In the genomic region with DNA sequence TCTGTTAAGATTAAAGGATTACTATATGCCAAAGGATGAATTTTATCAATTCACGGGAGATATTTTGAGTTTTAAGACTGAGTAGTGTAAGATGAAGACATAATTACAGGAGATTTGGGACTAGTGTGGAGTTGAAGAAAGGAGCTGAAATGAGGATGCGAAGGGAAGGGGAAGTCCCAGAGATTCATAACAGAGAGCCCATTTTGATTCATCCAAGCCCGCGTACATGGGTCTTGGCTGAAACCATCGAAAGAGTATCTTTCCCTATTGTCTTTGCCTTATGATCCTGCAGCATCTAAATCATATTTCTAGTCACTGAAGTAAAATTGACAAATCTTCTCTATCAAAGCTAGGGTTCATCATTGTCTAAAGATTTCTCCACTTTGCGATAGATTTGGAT, we compare ENCODE assay signal across 20 cellular contexts.
"Had no signal": no experiment of that assay in that cellular context is flagged by ENCODE, and none has a peak within 500 bp of the region (broad histone marks: within the 10 kb centered on the region; RNA-seq: fewer than 3 reads in every experiment).

No MANE protein-coding gene starts in this region.

- H3K27me3 ChIP-seq: colonic mucosa, dorsolateral prefrontal cortex, heart left ventricle, stomach, transverse colon had no signal

- H3K27ac ChIP-seq: colonic mucosa, dorsolateral prefrontal cortex, heart left ventricle, skin epidermis, stomach, transverse colon had no signal

- ATAC-seq: heart left ventricle, left lobe of liver, sciatic nerve had no signal

- H3K27ac Mint-ChIP-seq: memory B cell, naive B cell, nephron progenitor cell had no signal

- H3K36me3 Mint-ChIP-seq: memory B cell, naive B cell had no signal

- H3K9me3 Mint-ChIP-seq: memory B cell, nephron progenitor cell had no signal

- H3K4me3 Mint-ChIP-seq: memory B cell, naive B cell, nephron progenitor cell had no signal

- H3K4me1 ChIP-seq: colonic mucosa, stomach had no signal

- H3K4me3 ChIP-seq: colonic mucosa, dorsolateral prefrontal cortex, heart left ventricle, skin epidermis, stomach, thoracic aorta, transverse colon had no signal

- H3K4me1 Mint-ChIP-seq: memory B cell, naive B cell, nephron progenitor cell had no signal

- H3K9me3 ChIP-seq: colonic mucosa, heart left ventricle, stomach, thoracic aorta, transverse colon had no signal

- DNase-seq: colonic mucosa; dorsolateral prefrontal cortex; effector CD8-positive, alpha-beta T cell; heart left ventricle; hypothalamus; islet precursor cell; naive B cell; nephron progenitor cell; posterior cingulate gyrus; stimulated activated CD4-positive, alpha-beta T cell treated with anti-CD3 and anti-CD28 coated beads, Interleukin-2, amount 100 ng/mL, for 24 hours; stimulated activated CD4-positive, alpha-beta T cell treated with anti-CD3 and anti-CD28 coated beads, Interleukin-4, amount 100 ng/mL, for 4 hours; stimulated activated naive CD4-positive, alpha-beta T cell; stomach; substantia nigra; transverse colon had no signal

- H3K36me3 ChIP-seq: colonic mucosa, heart left ventricle, stomach, thoracic aorta, transverse colon had no signal
